11 cellular contexts compared by ENCODE assay signal in the genomic region with DNA sequence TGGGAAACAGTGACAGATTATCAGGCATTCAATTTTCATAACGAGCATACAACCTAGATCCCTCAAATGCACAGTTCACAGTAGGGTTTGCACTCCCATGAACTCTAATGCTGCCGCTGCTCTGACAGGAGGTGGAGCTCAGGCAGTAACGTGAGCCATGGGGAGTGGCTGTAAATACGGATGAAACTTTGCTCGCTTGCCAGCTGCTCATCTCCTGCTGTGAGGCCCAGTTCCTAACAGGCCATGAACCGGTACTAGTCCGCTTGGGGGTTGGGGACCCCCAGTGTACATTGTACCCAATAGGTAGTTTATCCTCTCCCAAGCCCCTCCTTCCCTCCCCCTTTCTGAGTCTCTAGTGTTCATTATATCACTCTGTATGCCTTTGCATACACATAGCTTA.
DNase-seq lines count a peak whose midpoint lies in the region; ATAC-seq and TF ChIP-seq lines count a peak whose summit lies in the region.
"Had no signal": no experiment of that assay in that cellular context is flagged by ENCODE, and none has a peak within 500 bp of the region (broad histone marks: within the 10 kb centered on the region; RNA-seq: fewer than 3 reads in every experiment).

No MANE protein-coding gene starts in this region.

- H3K4me3 Mint-ChIP-seq in Calu3 (ENCODE audit: low read depth, unreplicated experiment): peak overlapping the region; percentile 18

- H3K36me3 Mint-ChIP-seq in Calu3 (ENCODE audit: insufficient read depth, unreplicated experiment): no peaks in the 10 kb centered on the region

- no peaks in the 10 kb centered on the region for H3K9me3 Mint-ChIP-seq in Calu3 (ENCODE audit: low read depth, unreplicated experiment)

- CTCF ChIA-PET in Calu3 (lab: Charles Lee): interaction anchor here (1.1 kb wide), 1 partner anchor 35 kb away, joined by 3 read pairs; no protein-coding TSS in a partner anchor

- ATAC-seq in left lobe of liver (peak; percentile 61), HG02938 (IDR thresholded peaks at IDR 0.05; ENCODE audit: unreplicated experiment) (no peak)

- in situ Hi-C loops in GM13977 (cut with MboI; ENCODE audit: low pct_unique_long_range_greater_than_20kb, low sequenced_read_pairs, unreplicated experiment): no loop called here

- H3K4me1 Mint-ChIP-seq in Calu3 (ENCODE audit: low read depth, unreplicated experiment): peaks cover 12% of the 10 kb centered on the region

- TF ChIP-seq CTCF in Calu3 (IDR thresholded peaks at IDR 0.05; ENCODE audit: unreplicated experiment) (no peak), GM13977 (IDR thresholded peaks at IDR 0.05; ENCODE audit: extremely low read depth, insufficient read depth, missing control alignments) (no peak)

- intact Hi-C loops in Calu3 (cut with micrococcal nuclease; ENCODE audit: unreplicated experiment): no loop called here

- BruUV-seq in Calu3 (replicated peaks; lab: Mats Ljungman, UMichigan): no TSS peak

- peak; percentile 28 for DNase-seq in Calu3
- DNase-seq in NCI-H187 (lab: John Stamatoyannopoulos, UW): peak; percentile 25 to 33
- peak; percentile 49 for DNase-seq in SW480 (ENCODE audit: low spot score)
- no peak for DNase-seq in left lobe of liver (ENCODE audit: low spot score)
- DNase-seq in activated CD4-positive, alpha-beta T cell treated with anti-CD3 and anti-CD28 coated beads, Interleukin-2, amount 50 U/mL, for 1 hour: no peak
- DNase-seq in GOT3 (lab: John Stamatoyannopoulos, UW): no peak
- DNase-seq in GM13977 (ENCODE audit: low spot score): no peak
- DNase-seq: activated CD4-positive, alpha-beta T cell treated with anti-CD3 and anti-CD28 coated beads, Interleukin-2, amount 50 U/mL, for 48 hours; head of caudate nucleus; NCI-H1048 had no signal

- no peaks in the 10 kb centered on the region for H3K27me3 Mint-ChIP-seq in Calu3 (ENCODE audit: unreplicated experiment)

- H3K27ac Mint-ChIP-seq in Calu3 (ENCODE audit: unreplicated experiment): no peak overlapping the region

Comparison
In these comparisons a context has a peak if more than half of its experiments do, and no peak if none do; other contexts are left out.
1. DNase-seq: peak in Calu3 (single experiment), NCI-H187 (2 of 2) and SW480 (single experiment); none in left lobe of liver (single experiment), activated CD4-positive, alpha-beta T cell treated with anti-CD3 and anti-CD28 coated beads, Interleukin-2, amount 50 U/mL, for 1 hour (single experiment), GOT3 (single experiment) and GM13977 (single experiment).